ENCODE assay signal across 8 cellular contexts in genomic region chr6:4936681-4937041, GRCh38.
A peak's percentile ranks its signal among the peaks of the same experiment; 100 is the strongest.
DNase-seq lines count a peak whose midpoint lies in the region; ATAC-seq, FAIRE-seq and TF ChIP-seq lines count a peak whose summit lies in the region.

No MANE protein-coding gene starts in this region.

- ATAC-seq in HG03460 (IDR thresholded peaks at IDR 0.05; ENCODE audit: unreplicated experiment), result no peak
- ATAC-seq in HG02798 (IDR thresholded peaks at IDR 0.05; ENCODE audit: poor library complexity, unreplicated experiment), result no peak

- no peak overlapping the region for H3K9ac ChIP-seq in kidney (ENCODE audit: low read length in 2 of 2)

- FAIRE-seq in kidney (lab: Jason Lieb, UNC), result peak; percentile 61

- in situ Hi-C loops in transverse colon (cut with MboI; ENCODE audit: low pct_ligation_motif_present in 1 of 4, low pct_unique_long_range_greater_than_20kb in 1 of 4, low sequenced_read_pairs in 3 of 4), result loop anchor here in 1 of 4 donors (25.0 kb wide), 1 partner anchor 624 kb away; no protein-coding TSS in a partner anchor

- H3K4me1 ChIP-seq in kidney (ENCODE audit: control insufficient read depth in 1 of 2, insufficient read depth in 1 of 2, low read depth in 1 of 2, low read length in 2 of 2) (peaks cover 4% of the 10 kb centered on the region in 2 donors), transverse colon (peaks cover 9 to 24% (median 11%) of the 10 kb centered on the region in 4 donors)

- H3K9me3 ChIP-seq in kidney (ENCODE audit: control insufficient read depth in 1 of 2, low read length in 2 of 2) (no peaks in the 10 kb centered on the region), transverse colon (no peaks in the 10 kb centered on the region)

- no peak overlapping the region for H3K27ac ChIP-seq in kidney (ENCODE audit: low read depth in 2 of 2, low read length in 2 of 2)
- no peak overlapping the region for H3K27ac ChIP-seq in transverse colon

- TF ChIP-seq CTCF in kidney (IDR thresholded peaks at IDR 0.05; ENCODE audit: borderline replicate concordance, extremely low read depth, insufficient read depth), result peak; percentile 55
- TF ChIP-seq CTCF in transverse colon (IDR thresholded peaks at IDR 0.05), result peak; percentile 56 to 79 (median 59)

- no peak for TF ChIP-seq POLR2A in transverse colon (IDR thresholded peaks at IDR 0.05)

- DNase-seq in SHP77 (lab: John Stamatoyannopoulos, UW) (peak; percentile 6 to 16), SHP77 treated with DMSO at 0.1 percent for 48 hours (lab: John Stamatoyannopoulos, UW) (no peak), NCI-H146 (lab: John Stamatoyannopoulos, UW) (peak; percentile 48), amniotic epithelial cell (ENCODE audit: low read depth) (peak; percentile 87), kidney (no peak), transverse colon (no peak)

- no peaks in the 10 kb centered on the region for H3K27me3 ChIP-seq in transverse colon

- 27% methylated on average over 4 of the region's 4 CpGs; no CpG with 5 or more reads in 1 of the 2 donors for WGBS in transverse colon (ENCODE audit: low coverage in 1 of 2), 2 donors

- no peak for TF ChIP-seq EP300 in transverse colon (IDR thresholded peaks at IDR 0.05; ENCODE audit: low read depth)

- intact Hi-C loops in kidney (cut with DNase I) (no loop called here), transverse colon (cut with DNase I; ENCODE audit: low total_unique reads) (no loop called here)

- H3K36me3 ChIP-seq in kidney (ENCODE audit: control insufficient read depth in 1 of 2, insufficient read depth in 2 of 2, low read length in 2 of 2), result no peaks in the 10 kb centered on the region
- H3K36me3 ChIP-seq in transverse colon, result no peaks in the 10 kb centered on the region

- H3K4me3 ChIP-seq in kidney (ENCODE audit: low read length in 2 of 2) (no peak overlapping the region), transverse colon (no peak overlapping the region)

Comparison
In these comparisons a context has a peak if more than half of its experiments do, and no peak if none do; other contexts are left out.
1. DNase-seq: peak in SHP77 (2 of 2), NCI-H146 (single experiment) and amniotic epithelial cell (single experiment); none in SHP77 treated with DMSO at 0.1 percent for 48 hours (single experiment), kidney (single experiment) and transverse colon (single experiment).